8 cellular contexts compared by ENCODE assay signal in the genomic region with DNA sequence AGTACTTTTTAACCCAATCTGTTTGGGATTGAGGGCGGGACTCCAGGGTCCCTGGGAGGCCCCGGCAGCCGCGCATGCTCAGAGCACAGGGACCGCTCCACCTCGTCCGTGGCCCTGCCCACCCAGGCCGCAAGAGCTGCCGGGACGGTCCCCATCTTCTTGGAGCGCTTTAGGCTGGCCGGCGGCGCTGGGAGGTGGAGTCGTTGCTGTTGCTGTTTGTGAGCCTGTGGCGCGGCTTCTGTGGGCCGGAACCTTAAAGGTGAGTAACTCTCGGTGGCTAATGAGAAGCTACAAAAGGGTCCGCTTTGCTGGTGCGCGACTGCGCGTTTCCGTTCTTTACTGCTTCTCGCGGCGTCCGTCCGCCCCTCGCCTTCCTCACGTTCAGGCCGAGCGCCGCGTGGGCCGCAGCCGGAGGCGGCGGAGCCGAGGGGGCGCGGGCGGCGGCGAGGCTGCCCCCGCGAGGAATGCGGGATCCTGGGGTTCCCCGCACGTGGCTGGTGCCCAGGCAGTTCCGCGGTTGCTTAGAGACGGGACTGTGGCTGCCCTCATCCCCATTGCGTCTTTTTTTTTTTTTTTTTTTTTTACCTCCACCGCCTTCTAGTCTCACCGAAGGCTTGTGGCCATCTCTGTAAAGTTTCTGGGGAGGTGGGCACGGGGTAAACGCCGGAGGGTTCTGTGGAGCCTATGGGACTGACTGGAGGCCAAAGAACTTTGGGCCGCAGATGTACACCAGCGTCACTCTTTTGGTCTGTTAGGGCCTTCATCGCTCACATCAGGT. TPM values are rescaled to one million over a fixed set of nuclear protein-coding genes. Genes with fewer than 3 reads are reported as not detected.
DNase-seq lines count a peak whose midpoint lies in the region; ATAC-seq, FAIRE-seq and TF ChIP-seq lines count a peak whose summit lies in the region.

A gene (plus strand): TSS at position 154 of the 778 bp plus-strand sequence. CDS start 2,090 bp downstream, outside the sequence.

- intact Hi-C loops in breast epithelium (cut with DNase I; ENCODE audit: low total_unique reads) = no loop called here

- DNase-seq in A549 (ENCODE audit: low read depth in 1 of 2, low spot score in 1 of 2) = peak; percentile 87 to 96
- peak; percentile 90 for DNase-seq in NCI-H2196 (lab: John Stamatoyannopoulos, UW; ENCODE audit: unreplicated experiment)
- DNase-seq in breast epithelium (ENCODE audit: low spot score in 2 of 2) = peak; percentile 77 to 84

- TF ChIP-seq POLR2A in A549 (IDR thresholded peaks at IDR 0.05; ENCODE audit: low read length) (peak; percentile 79), breast epithelium (IDR thresholded peaks at IDR 0.05) (peak; percentile 51)

- no peaks in the 10 kb centered on the region for H3K27me3 ChIP-seq in breast epithelium

- H3K9me3 ChIP-seq in A549 = no peaks in the 10 kb centered on the region
- no peaks in the 10 kb centered on the region for H3K9me3 ChIP-seq in breast epithelium
- H3K9me3 ChIP-seq in iPS-18c (ENCODE audit: control insufficient read depth, insufficient read depth, low read length) = no peaks in the 10 kb centered on the region

- FAIRE-seq in A549 (lab: Jason Lieb, UNC) = no peak

- ATAC-seq in A549 (peak; percentile 99), GM18861 (IDR thresholded peaks at IDR 0.05; ENCODE audit: unreplicated experiment) (peak; percentile 91), HG03097 (IDR thresholded peaks at IDR 0.05; ENCODE audit: low FRiP score, unreplicated experiment) (peak; percentile 96)

- CTCF ChIA-PET in A549 (lab: Yijun Ruan, JAX) = no interaction called here

- no peak for TF ChIP-seq CTCF in A549 (IDR thresholded peaks at IDR 0.05)
- TF ChIP-seq CTCF in VCaP (conservative IDR thresholded peaks at IDR 0.05) = no peak
- TF ChIP-seq CTCF in breast epithelium (IDR thresholded peaks at IDR 0.05) = no peak

- H3K27ac ChIP-seq in A549 = peak within 1 kb of the TSS; percentile 85 to 98
- H3K27ac ChIP-seq in VCaP = peak within 1 kb of the TSS; percentile 92
- H3K27ac ChIP-seq in breast epithelium = peak within 1 kb of the TSS; percentile 89 to 91
- H3K27ac ChIP-seq in skin epidermis = peak within 1 kb of the TSS; percentile 33 to 94 (median 86)

- POLR2A ChIA-PET in A549 (lab: Yijun Ruan, JAX) = interaction anchor here (0.7 to 1.0 kb wide), 6 partner anchors 9 to 356 kb away, joined by 3 to 5 read pairs (median 3); a partner anchor contains a TSS

- WGBS in A549 (ENCODE audit: missing lambda C conversion rate) = under 1% methylated on average over 57 of the region's 63 CpGs

- no peak for TF ChIP-seq EP300 in A549 (IDR thresholded peaks at IDR 0.05)

- H3K4me1 ChIP-seq in A549 (peaks cover 14% of the 10 kb centered on the region), breast epithelium (no peaks in the 10 kb centered on the region)

- H3K4me3 ChIP-seq in A549 (peak within 1 kb of the TSS; percentile 87), breast epithelium (peak within 1 kb of the TSS; percentile 69 to 95 (median 95)), iPS-18c (ENCODE audit: insufficient read depth, low read depth, low read length) (peak within 1 kb of the TSS; percentile 95), skin epidermis (peak within 1 kb of the TSS; percentile 72 to 91 (median 81))

- peak within 1 kb of the TSS; percentile 84 for H3K4me2 ChIP-seq in A549

- TF ChIP-seq RAD21 in A549 (conservative IDR thresholded peaks at IDR 0.05 in 1 of 2, IDR thresholded peaks at IDR 0.05 in 1 of 2) = no peak

- no peaks in the 10 kb centered on the region for H3K36me3 ChIP-seq in breast epithelium

TF ChIP-seq in A549, 52 proteins besides CTCF, POLR2A, EP300 and RAD21:
- TF ChIP-seq TP53 (CRISPR knock-in tag; IDR thresholded peaks at IDR 0.05) (no peak), MYC (IDR thresholded peaks at IDR 0.05; ENCODE audit: borderline replicate concordance, low read length) (peak; percentile 81), CHD4 (IDR thresholded peaks at IDR 0.05; ENCODE audit: borderline replicate concordance) (no peak), PHF8 (IDR thresholded peaks at IDR 0.05; ENCODE audit: borderline replicate concordance, low read depth) (peak; percentile 87), KDM1A (IDR thresholded peaks at IDR 0.05; ENCODE audit: low read depth) (peak; percentile 40; the same call in 1 of the 2 replicates), FOSL2 (IDR thresholded peaks at IDR 0.05) (no peak), FOSL2 (CRISPR knock-in tag; IDR thresholded peaks at IDR 0.05) (no peak), GATA3 (IDR thresholded peaks at IDR 0.05; ENCODE audit: borderline replicate concordance) (0 out of 2 replicates have a peak, but pooled peaks have one; percentile 10), JUN (IDR thresholded peaks at IDR 0.05) (peak; percentile 57 to 85; a peak in 4 of 5 replicates)
- TF ChIP-seq, protein P1, sequence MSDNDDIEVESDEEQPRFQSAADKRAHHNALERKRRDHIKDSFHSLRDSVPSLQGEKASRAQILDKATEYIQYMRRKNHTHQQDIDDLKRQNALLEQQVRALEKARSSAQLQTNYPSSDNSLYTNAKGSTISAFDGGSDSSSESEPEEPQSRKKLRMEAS (IDR thresholded peaks at IDR 0.05) = peak; percentile 75
- TF ChIP-seq, protein P2, sequence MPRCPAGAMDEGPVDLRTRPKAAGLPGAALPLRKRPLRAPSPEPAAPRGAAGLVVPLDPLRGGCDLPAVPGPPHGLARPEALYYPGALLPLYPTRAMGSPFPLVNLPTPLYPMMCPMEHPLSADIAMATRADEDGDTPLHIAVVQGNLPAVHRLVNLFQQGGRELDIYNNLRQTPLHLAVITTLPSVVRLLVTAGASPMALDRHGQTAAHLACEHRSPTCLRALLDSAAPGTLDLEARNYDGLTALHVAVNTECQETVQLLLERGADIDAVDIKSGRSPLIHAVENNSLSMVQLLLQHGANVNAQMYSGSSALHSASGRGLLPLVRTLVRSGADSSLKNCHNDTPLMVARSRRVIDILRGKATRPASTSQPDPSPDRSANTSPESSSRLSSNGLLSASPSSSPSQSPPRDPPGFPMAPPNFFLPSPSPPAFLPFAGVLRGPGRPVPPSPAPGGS (IDR thresholded peaks at IDR 0.05) = peak; percentile 94; the same call in 2 of the 3 replicates
- TF ChIP-seq, protein P3, sequence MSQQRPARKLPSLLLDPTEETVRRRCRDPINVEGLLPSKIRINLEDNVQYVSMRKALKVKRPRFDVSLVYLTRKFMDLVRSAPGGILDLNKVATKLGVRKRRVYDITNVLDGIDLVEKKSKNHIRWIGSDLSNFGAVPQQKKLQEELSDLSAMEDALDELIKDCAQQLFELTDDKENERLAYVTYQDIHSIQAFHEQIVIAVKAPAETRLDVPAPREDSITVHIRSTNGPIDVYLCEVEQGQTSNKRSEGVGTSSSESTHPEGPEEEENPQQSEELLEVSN (IDR thresholded peaks at IDR 0.05; ENCODE audit: borderline replicate concordance, low read depth) = 0 out of 2 replicates have a peak, but pooled peaks have one; percentile 10
- TF ChIP-seq, protein P4, sequence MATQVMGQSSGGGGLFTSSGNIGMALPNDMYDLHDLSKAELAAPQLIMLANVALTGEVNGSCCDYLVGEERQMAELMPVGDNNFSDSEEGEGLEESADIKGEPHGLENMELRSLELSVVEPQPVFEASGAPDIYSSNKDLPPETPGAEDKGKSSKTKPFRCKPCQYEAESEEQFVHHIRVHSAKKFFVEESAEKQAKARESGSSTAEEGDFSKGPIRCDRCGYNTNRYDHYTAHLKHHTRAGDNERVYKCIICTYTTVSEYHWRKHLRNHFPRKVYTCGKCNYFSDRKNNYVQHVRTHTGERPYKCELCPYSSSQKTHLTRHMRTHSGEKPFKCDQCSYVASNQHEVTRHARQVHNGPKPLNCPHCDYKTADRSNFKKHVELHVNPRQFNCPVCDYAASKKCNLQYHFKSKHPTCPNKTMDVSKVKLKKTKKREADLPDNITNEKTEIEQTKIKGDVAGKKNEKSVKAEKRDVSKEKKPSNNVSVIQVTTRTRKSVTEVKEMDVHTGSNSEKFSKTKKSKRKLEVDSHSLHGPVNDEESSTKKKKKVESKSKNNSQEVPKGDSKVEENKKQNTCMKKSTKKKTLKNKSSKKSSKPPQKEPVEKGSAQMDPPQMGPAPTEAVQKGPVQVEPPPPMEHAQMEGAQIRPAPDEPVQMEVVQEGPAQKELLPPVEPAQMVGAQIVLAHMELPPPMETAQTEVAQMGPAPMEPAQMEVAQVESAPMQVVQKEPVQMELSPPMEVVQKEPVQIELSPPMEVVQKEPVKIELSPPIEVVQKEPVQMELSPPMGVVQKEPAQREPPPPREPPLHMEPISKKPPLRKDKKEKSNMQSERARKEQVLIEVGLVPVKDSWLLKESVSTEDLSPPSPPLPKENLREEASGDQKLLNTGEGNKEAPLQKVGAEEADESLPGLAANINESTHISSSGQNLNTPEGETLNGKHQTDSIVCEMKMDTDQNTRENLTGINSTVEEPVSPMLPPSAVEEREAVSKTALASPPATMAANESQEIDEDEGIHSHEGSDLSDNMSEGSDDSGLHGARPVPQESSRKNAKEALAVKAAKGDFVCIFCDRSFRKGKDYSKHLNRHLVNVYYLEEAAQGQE (IDR thresholded peaks at IDR 0.05) = 0 out of 2 replicates have a peak, but pooled peaks have one; percentile 36

RNA-seq across cellular contexts. Expression of the gene that starts here (rescaled TPM):
- polyA plus RNA-seq in A549 (2011; rRNA removed) (129 and 253 TPM in 2 replicates), A549 (2017; fragmentation: RNase III; extraction: RNeasy Plus Mini Kit Qiagen cat#74134 plus additional on column Dnase treatment) (246 to 255 TPM (median 253 TPM) in 3 replicates)
- 56.1 and 78.0 TPM in 2 replicates for polyA plus RNA-seq in A549 (2012; cell fraction: cytosol; rRNA removed)
- 29.5 and 55.5 TPM in 2 replicates for polyA plus RNA-seq in A549 (2012; cell fraction: nucleus; rRNA removed)
- polyA minus RNA-seq in A549 (2011; rRNA and poly(A)+ RNA removed) = 17.1 and 28.3 TPM in 2 replicates
- 100 to 1,000 TPM in 2 of 3 donors, 10 to 100 TPM in 1; 79.0 to 124 (median 109) TPM for total RNA-seq in breast epithelium

Comparison
In these comparisons a context has a peak if more than half of its experiments do, and no peak if none do; other contexts are left out.
1. Peak in every context shown above with its lines: DNase-seq, ATAC-seq, H3K4me3 ChIP-seq and H3K27ac ChIP-seq.